In the genomic region with DNA sequence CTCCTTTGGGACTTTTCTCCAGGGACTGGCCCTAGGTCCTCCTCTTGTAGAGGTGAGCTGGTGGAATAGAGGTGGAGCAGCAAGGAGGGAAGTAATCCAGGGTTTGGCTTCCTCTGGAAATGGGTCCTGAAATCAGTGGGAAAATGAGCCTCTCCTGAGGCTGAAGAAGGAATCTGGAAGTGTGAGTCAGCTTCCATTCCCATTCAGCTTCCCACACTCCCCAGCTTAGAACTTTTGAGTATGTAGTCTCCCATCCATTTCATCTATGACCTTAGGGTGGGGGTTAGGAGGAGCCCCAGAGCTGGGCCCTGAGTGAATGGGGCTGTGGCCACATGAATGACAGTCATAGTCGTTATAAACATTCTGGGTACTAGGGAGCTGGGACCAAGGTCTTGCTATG, we compare ENCODE assay signal across 16 cellular contexts. TPM values are rescaled to one million over a fixed set of nuclear protein-coding genes. Genes with fewer than 3 reads are reported as not detected.
DNase-seq lines count a peak whose midpoint lies in the region; ATAC-seq and TF ChIP-seq lines count a peak whose summit lies in the region.
"Had no signal": no experiment of that assay in that cellular context is flagged by ENCODE, and none has a peak within 500 bp of the region (broad histone marks: within the 10 kb centered on the region; RNA-seq: fewer than 3 reads in every experiment).

No MANE protein-coding gene starts in this region.

- ATAC-seq in HCT116, result no peak
- no peak for ATAC-seq in WTC11
- no peak for ATAC-seq in GM18909 (IDR thresholded peaks at IDR 0.05; ENCODE audit: poor library complexity, unreplicated experiment)
- ATAC-seq in GM19463 (IDR thresholded peaks at IDR 0.05; ENCODE audit: unreplicated experiment), result no peak
- no peak for ATAC-seq in HG03095 (IDR thresholded peaks at IDR 0.05; ENCODE audit: unreplicated experiment)
- ATAC-seq: GM23338 had no signal

- no peaks in the 10 kb centered on the region for H3K4me1 Mint-ChIP-seq in WTC11
- H3K4me1 Mint-ChIP-seq in activated CD4-positive, alpha-beta memory T cell treated with anti-CD3 and anti-CD28 coated beads for 36 hours (ENCODE audit: low read depth), result peaks cover 10% of the 10 kb centered on the region
- H3K4me1 Mint-ChIP-seq: H9 had no signal

- RAD21 ChIA-PET in HCT116 (lab: Charles Lee; ENCODE audit: low non-redundant PET in 1 of 2, low total read pairs in 2 of 2, uncharacterized antibody in 2 of 2, unreplicated experiment in 2 of 2), result no interaction called here

- H3K4me3 ChIP-seq in HCT116 (replicated peaks in 1 of 2; ENCODE audit: low read depth in 1 of 2, low read length in 2 of 2) (no peak overlapping the region), fibroblast of mammary gland (ENCODE audit: control insufficient read depth, low read depth, low read length) (no peak overlapping the region)
- H3K4me3 ChIP-seq: GM23338 had no signal

- peaks cover 0 to 1% of the 10 kb centered on the region in 2 experiments; a peak in 3 of 4 replicates for H3K36me3 ChIP-seq in HCT116 (ENCODE audit: control insufficient read depth in 1 of 2, insufficient read depth in 2 of 2, low read length in 2 of 2)

- no peaks in the 10 kb centered on the region for H3K4me1 ChIP-seq in HCT116 (ENCODE audit: control insufficient read depth in 1 of 2, insufficient read depth in 2 of 2, low read length in 2 of 2)
- H3K4me1 ChIP-seq: BE2C had no signal

- H3K9me3 ChIP-seq in HCT116 (ENCODE audit: control insufficient read depth in 1 of 2, insufficient read depth in 1 of 2, low read depth in 1 of 2, low read length in 2 of 2), result no peaks in the 10 kb centered on the region
- H3K9me3 ChIP-seq: BE2C had no signal

- no peaks in the 10 kb centered on the region for H3K9me3 Mint-ChIP-seq in WTC11
- no peaks in the 10 kb centered on the region for H3K9me3 Mint-ChIP-seq in activated CD4-positive, alpha-beta memory T cell treated with anti-CD3 and anti-CD28 coated beads for 36 hours
- H3K9me3 Mint-ChIP-seq: CD4-positive, alpha-beta memory T cell; GM23338; H9 had no signal

- no peaks in the 10 kb centered on the region for H4K20me1 ChIP-seq in HCT116 (ENCODE audit: insufficient read depth)

- peak; percentile 49 for DNase-seq in EH (ENCODE audit: low read depth)
- no peak for DNase-seq in HCT116 (ENCODE audit: low read depth, low spot score)
- no peak for DNase-seq in WTC11 (ENCODE audit: low spot score)
- DNase-seq in fibroblast of mammary gland (ENCODE audit: low read depth), result peak; percentile 21
- DNase-seq in activated CD4-positive, alpha-beta memory T cell treated with anti-CD3 and anti-CD28 coated beads for 36 hours, result no peak
- DNase-seq: BE2C; CD4-positive, alpha-beta memory T cell; DMS79 treated with DMSO at 0.1 percent for 48 hours; H9; IMR-90; KBM-7 had no signal

- H3K27ac Mint-ChIP-seq in WTC11, result peak overlapping the region; percentile 15; the same call in 1 of the 2 replicates
- H3K27ac Mint-ChIP-seq in activated CD4-positive, alpha-beta memory T cell treated with anti-CD3 and anti-CD28 coated beads for 36 hours, result no peak overlapping the region
- H3K27ac Mint-ChIP-seq: GM23338 had no signal

- H2AFZ ChIP-seq in HCT116 (ENCODE audit: low read depth, low read length, poor library complexity, severe bottlenecking), result no peak overlapping the region
- H2AFZ ChIP-seq: GM23338 had no signal

- no peak for TF ChIP-seq POLR2A in HCT116 (IDR thresholded peaks at IDR 0.05; ENCODE audit: borderline replicate concordance, extremely low read depth, insufficient read depth, insufficient read length)

- no peak overlapping the region for H3K4me3 Mint-ChIP-seq in WTC11
- no peak overlapping the region for H3K4me3 Mint-ChIP-seq in activated CD4-positive, alpha-beta memory T cell treated with anti-CD3 and anti-CD28 coated beads for 36 hours
- H3K4me3 Mint-ChIP-seq: CD4-positive, alpha-beta memory T cell; GM23338; H9 had no signal

- H3K9me2 ChIP-seq in HCT116 (ENCODE audit: insufficient read depth), result no peaks in the 10 kb centered on the region

- intact Hi-C loops in HCT116 (cut with micrococcal nuclease), result no loop called here
- intact Hi-C loops in activated CD4-positive, alpha-beta memory T cell treated with anti-CD3 and anti-CD28 coated beads for 36 hours (cut with micrococcal nuclease), result no loop called here

- no TSS peak for BruUV-seq in HCT116 (replicated peaks; lab: Mats Ljungman, UMichigan)

- H3K79me2 ChIP-seq in HCT116 (ENCODE audit: insufficient read depth, low read length), result no peaks in the 10 kb centered on the region

- H3K27ac ChIP-seq in HCT116 (ENCODE audit: low read depth, low read length), result no peak overlapping the region
- H3K27ac ChIP-seq: C4-2B had no signal

- no peaks in the 10 kb centered on the region for H3K27me3 Mint-ChIP-seq in WTC11 (ENCODE audit: low read depth)
- no peaks in the 10 kb centered on the region for H3K27me3 Mint-ChIP-seq in activated CD4-positive, alpha-beta memory T cell treated with anti-CD3 and anti-CD28 coated beads for 36 hours
- H3K27me3 Mint-ChIP-seq: CD4-positive, alpha-beta memory T cell had no signal

- H3K9ac ChIP-seq in HCT116 (ENCODE audit: low read length), result no peak overlapping the region

- no peaks in the 10 kb centered on the region for H3K27me3 ChIP-seq in HCT116 (ENCODE audit: insufficient read depth, low read length)
- H3K27me3 ChIP-seq: BE2C had no signal

- POLR2A ChIA-PET in HCT116 (lab: Charles Lee) (interaction anchor here (1.2 to 2.2 kb wide), 3 partner anchors 10 to 17 kb away, joined by 3 to 5 read pairs (median 5); no protein-coding TSS in a partner anchor), WTC11 (lab: Charles Lee) (interaction anchor here (1.5 kb wide), 1 partner anchor 12 kb away, joined by 8 read pairs; no protein-coding TSS in a partner anchor)
- POLR2A ChIA-PET in activated CD4-positive, alpha-beta memory T cell treated with anti-CD3 and anti-CD28 coated beads for 36 hours (lab: Charles Lee), result no interaction called here

- H3K36me3 Mint-ChIP-seq in WTC11, result peaks cover 14% of the 10 kb centered on the region
- H3K36me3 Mint-ChIP-seq in activated CD4-positive, alpha-beta memory T cell treated with anti-CD3 and anti-CD28 coated beads for 36 hours, result no peaks in the 10 kb centered on the region

- TF ChIP-seq CTCF in HCT116 (IDR thresholded peaks at IDR 0.05 in 2 of 3, conservative IDR thresholded peaks at IDR 0.05 in 1 of 3; ENCODE audit: borderline replicate concordance in 1 of 3, insufficient read depth in 1 of 3, low read depth in 2 of 3, low read length in 2 of 3), result no peak
- TF ChIP-seq CTCF in WTC11 (IDR thresholded peaks at IDR 0.05), result no peak
- TF ChIP-seq CTCF in fibroblast of mammary gland (conservative IDR thresholded peaks at IDR 0.05; ENCODE audit: control insufficient read depth, insufficient read depth, low read depth, low read length), result no peak

- CTCF ChIA-PET in HCT116 (lab: Charles Lee), result interaction anchor here (1.0 to 7.1 kb wide), 3 partner anchors 8 to 262 kb away, joined by 4 to 48 read pairs (median 27); no protein-coding TSS in a partner anchor
- CTCF ChIA-PET in WTC11 (lab: Charles Lee), result interaction anchor here (0.6 to 2.2 kb wide), 4 partner anchors 10 to 266 kb away, joined by 4 to 9 read pairs (median 6); no protein-coding TSS in a partner anchor
- CTCF ChIA-PET in activated CD4-positive, alpha-beta memory T cell treated with anti-CD3 and anti-CD28 coated beads for 36 hours (lab: Charles Lee), result interaction anchor here (3.6 kb wide), 1 partner anchor 29 kb away, joined by 15 read pairs; no protein-coding TSS in a partner anchor

- H3K4me2 ChIP-seq in HCT116 (ENCODE audit: low read length), result no peak overlapping the region
- H3K4me2 ChIP-seq: GM23338 had no signal

- no peak for TF ChIP-seq RAD21 in HCT116 (IDR thresholded peaks at IDR 0.05; ENCODE audit: low read depth)

TF ChIP-seq in HCT116, 20 proteins besides CTCF, POLR2A, EP300 and RAD21:
- TF ChIP-seq ZFX (IDR thresholded peaks at IDR 0.05) (0 out of 2 replicates have a peak, but pooled peaks have one; percentile 23), CBX3 (IDR thresholded peaks at IDR 0.05; ENCODE audit: low read depth) (no peak)

TF ChIP-seq in WTC11, 78 proteins besides CTCF, POLR2A, EP300 and RAD21 (continues in another document):
- no peak for TF ChIP-seq ZNF416 (CRISPR knock-in tag; IDR thresholded peaks at IDR 0.05)
- TF ChIP-seq CBFB (CRISPR knock-in tag; IDR thresholded peaks at IDR 0.05; ENCODE audit: low read depth), result no peak
- TF ChIP-seq FOXP1 (CRISPR knock-in tag; IDR thresholded peaks at IDR 0.05; ENCODE audit: borderline replicate concordance), result no peak
- TF ChIP-seq TCF7 (CRISPR knock-in tag; IDR thresholded peaks at IDR 0.05; ENCODE audit: low read depth), result no peak
- TF ChIP-seq NFATC4 (CRISPR knock-in tag; IDR thresholded peaks at IDR 0.05), result no peak
- TF ChIP-seq ZNF232 (CRISPR knock-in tag; IDR thresholded peaks at IDR 0.05), result no peak
- TF ChIP-seq ELF4 (CRISPR knock-in tag; IDR thresholded peaks at IDR 0.05; ENCODE audit: low read depth), result no peak
- no peak for TF ChIP-seq USF2 (CRISPR knock-in tag; IDR thresholded peaks at IDR 0.05)

RNA-seq across cellular contexts. Expression of gene LDB1, which starts 17.7 kb away (rescaled TPM):
- total RNA-seq in HCT116 (2021; ENCODE audit: unreplicated experiment), result 63.9 TPM
- polyA plus RNA-seq in HCT116 (2012), result 55.1 and 61.6 TPM in 2 replicates
- 89.1 to 100 TPM (median 94.2 TPM) in 3 replicates for total RNA-seq in WTC11 (2021)
- 10 to 100 TPM; 48.1 to 48.8 TPM for total RNA-seq in activated CD4-positive, alpha-beta memory T cell treated with anti-CD3 and anti-CD28 coated beads for 36 hours

RNA-seq across cellular contexts. Expression of gene PPRC1, which starts 30.4 kb away (rescaled TPM):
- total RNA-seq in HCT116 (2021; ENCODE audit: unreplicated experiment) (93.0 TPM), WTC11 (2021) (68.0 to 79.4 TPM (median 69.7 TPM) in 3 replicates)
- 54.7 and 57.7 TPM in 2 replicates for polyA plus RNA-seq in HCT116 (2012)
- 10 to 100 TPM; 59.1 to 65.9 TPM for total RNA-seq in activated CD4-positive, alpha-beta memory T cell treated with anti-CD3 and anti-CD28 coated beads for 36 hours

RNA-seq across cellular contexts. Expression of gene HPS6, which starts 37.3 kb away (rescaled TPM):
- total RNA-seq in HCT116 (2021; ENCODE audit: unreplicated experiment) (31.7 TPM), WTC11 (2021) (18.7 to 20.6 TPM (median 20.6 TPM) in 3 replicates)
- polyA plus RNA-seq in HCT116 (2012), result 16.4 and 20.0 TPM in 2 replicates
- 10 to 100 TPM; 22.3 TPM for total RNA-seq in activated CD4-positive, alpha-beta memory T cell treated with anti-CD3 and anti-CD28 coated beads for 36 hours

RNA-seq across cellular contexts. Expression of gene ARMH3, which starts 46.4 kb away (rescaled TPM):
- total RNA-seq in HCT116 (2021; ENCODE audit: unreplicated experiment), result 30.4 TPM
- 19.3 and 19.9 TPM in 2 replicates for polyA plus RNA-seq in HCT116 (2012)
- 16.0 to 17.9 TPM (median 17.1 TPM) in 3 replicates for total RNA-seq in WTC11 (2021)
- total RNA-seq in activated CD4-positive, alpha-beta memory T cell treated with anti-CD3 and anti-CD28 coated beads for 36 hours, result 10 to 100 TPM; 16.1 to 18.8 TPM

RNA-seq across cellular contexts. Expression of gene NOLC1, which starts 49.8 kb away (rescaled TPM):
- total RNA-seq in HCT116 (2021; ENCODE audit: unreplicated experiment), result 231 TPM
- 108 and 121 TPM in 2 replicates for polyA plus RNA-seq in HCT116 (2012)
- total RNA-seq in WTC11 (2021), result 125 to 165 TPM (median 129 TPM) in 3 replicates
- 100 to 1,000 TPM; 165 to 168 TPM for total RNA-seq in activated CD4-positive, alpha-beta memory T cell treated with anti-CD3 and anti-CD28 coated beads for 36 hours

Comparison
In these comparisons a context has a peak if more than half of its experiments do, and no peak if none do; other contexts are left out.
1. DNase-seq: peak in EH (single experiment) and fibroblast of mammary gland (single experiment); none in HCT116 (single experiment), WTC11 (single experiment) and activated CD4-positive, alpha-beta memory T cell treated with anti-CD3 and anti-CD28 coated beads for 36 hours (single experiment).